Comparison of ENCODE assay signal across 8 cellular contexts in the genomic region with DNA sequence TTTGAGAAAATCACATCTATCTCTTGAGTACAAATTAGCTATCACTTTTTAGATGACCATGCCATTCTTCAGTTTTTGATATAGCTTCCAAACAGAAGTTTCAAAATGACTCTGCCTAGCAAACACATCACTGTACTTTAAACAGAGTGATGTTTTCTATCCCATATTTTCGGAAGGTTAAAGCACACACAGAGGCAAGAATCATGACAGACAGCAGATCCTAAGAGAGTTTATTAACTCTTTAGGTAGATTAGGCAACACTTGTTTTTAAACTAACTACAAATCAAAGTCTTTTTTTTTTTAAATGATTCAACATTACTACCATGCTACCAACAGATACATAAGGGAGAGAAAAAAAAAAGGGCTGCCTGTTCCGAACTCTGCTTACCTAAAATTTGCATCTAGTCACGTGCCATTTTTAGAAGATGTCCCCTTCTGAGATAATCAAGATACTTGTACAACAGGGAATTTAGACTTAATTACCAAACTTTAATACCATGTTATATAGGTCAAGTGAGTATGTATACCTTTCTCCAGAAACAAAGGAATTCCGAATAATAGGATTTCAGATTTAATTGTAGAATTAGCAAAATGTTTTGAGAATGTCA. TPM values are rescaled to one million over a fixed set of nuclear protein-coding genes. Genes with fewer than 3 reads are reported as not detected.
DNase-seq lines count a peak whose midpoint lies in the region; ATAC-seq and TF ChIP-seq lines count a peak whose summit lies in the region.

No MANE protein-coding gene starts in this region.

- WGBS in psoas muscle, 3 donors = 36 to 67% (median 39%) methylated on average over 4 of the region's 4 CpGs

- H3K27me3 ChIP-seq in SJSA1 (replicated peaks) = no peaks in the 10 kb centered on the region
- H3K27me3 ChIP-seq in psoas muscle (ENCODE audit: insufficient read depth in 3 of 3, low read length in 2 of 3) = no peaks in the 10 kb centered on the region

- CTCF ChIA-PET in Calu3 (lab: Charles Lee) = interaction anchor here (0.7 kb wide), 1 partner anchor 58 kb away, joined by 3 read pairs; no protein-coding TSS in a partner anchor

- H3K27me3 Mint-ChIP-seq in Calu3 (ENCODE audit: unreplicated experiment) (no peaks in the 10 kb centered on the region), immature natural killer cell (ENCODE audit: low read depth in 3 of 3) (peaks cover 0 to 15% (median 5%) of the 10 kb centered on the region in 3 donors)

- H3K4me1 Mint-ChIP-seq in Calu3 (ENCODE audit: low read depth, unreplicated experiment) (peaks cover 8% of the 10 kb centered on the region), immature natural killer cell (peaks cover 7 to 19% of the 10 kb centered on the region in 2 donors)

- H3K9me3 Mint-ChIP-seq in Calu3 (ENCODE audit: low read depth, unreplicated experiment) (no peaks in the 10 kb centered on the region), immature natural killer cell (no peaks in the 10 kb centered on the region)

- no peak for DNase-seq in Calu3
- peak in 1 of 2 experiments; percentile 37 for DNase-seq in SJSA1 (ENCODE audit: low read depth in 1 of 2, low spot score in 2 of 2)
- DNase-seq in epithelial cell of proximal tubule (ENCODE audit: low read depth) = no peak
- DNase-seq in psoas muscle = no peak
- DNase-seq in immature natural killer cell = no peak

- H3K4me1 ChIP-seq in SJSA1 (replicated peaks) (peaks cover 36% of the 10 kb centered on the region), psoas muscle (peaks cover 29% of the 10 kb centered on the region)

- H3K36me3 ChIP-seq in SJSA1 (peaks cover 22% of the 10 kb centered on the region), psoas muscle (ENCODE audit: insufficient read depth in 1 of 2, low read depth in 1 of 2) (no peaks in the 10 kb centered on the region)

- TSS peak; percentile 27 for BruUV-seq in Calu3 (replicated peaks; lab: Mats Ljungman, UMichigan)

- no peaks in the 10 kb centered on the region for H3K9me3 ChIP-seq in SJSA1 (replicated peaks)
- no peaks in the 10 kb centered on the region for H3K9me3 ChIP-seq in psoas muscle

- H3K4me3 Mint-ChIP-seq in Calu3 (ENCODE audit: low read depth, unreplicated experiment) (no peak overlapping the region), immature natural killer cell (peak overlapping the region in 1 of 5 donors; percentile 22)

- H3K27ac Mint-ChIP-seq in Calu3 (ENCODE audit: unreplicated experiment) (no peak overlapping the region), immature natural killer cell (no peak overlapping the region)

- TF ChIP-seq CTCF in Calu3 (IDR thresholded peaks at IDR 0.05; ENCODE audit: unreplicated experiment) (no peak), epithelial cell of proximal tubule (conservative IDR thresholded peaks at IDR 0.05; ENCODE audit: low read depth, low read length) (no peak), psoas muscle (IDR thresholded peaks at IDR 0.05) (no peak)

- H3K27ac ChIP-seq in SJSA1 (peak overlapping the region; percentile 97), psoas muscle (peak overlapping the region; percentile 94)

- H3K4me3 ChIP-seq in SJSA1 (peak overlapping the region; percentile 85), epithelial cell of proximal tubule (ENCODE audit: low read depth, low read length) (peak overlapping the region; percentile 87), psoas muscle (peak overlapping the region; percentile 87)

- ATAC-seq in psoas muscle (no peak), GM18873 (IDR thresholded peaks at IDR 0.05; ENCODE audit: low FRiP score, unreplicated experiment) (no peak), GM21423 (IDR thresholded peaks at IDR 0.05; ENCODE audit: unreplicated experiment) (no peak), GM21526 (IDR thresholded peaks at IDR 0.05; ENCODE audit: low FRiP score, unreplicated experiment) (no peak)

- H3K36me3 Mint-ChIP-seq in Calu3 (ENCODE audit: insufficient read depth, unreplicated experiment) = peaks cover 27% of the 10 kb centered on the region
- no peaks in the 10 kb centered on the region for H3K36me3 Mint-ChIP-seq in immature natural killer cell

- intact Hi-C loops in Calu3 (cut with micrococcal nuclease; ENCODE audit: unreplicated experiment) = loop anchor here (5.0 to 10.0 kb wide), 2 partner anchors 74 to 154 kb away; no protein-coding TSS in a partner anchor
- intact Hi-C loops in psoas muscle (cut with DNase I) = loop anchor here in 1 of 2 donors (10.0 kb wide), 1 partner anchor 166 kb away; no protein-coding TSS in a partner anchor

RNA-seq across cellular contexts. Expression of a gene that starts 2.7 kb away (rescaled TPM):
- total RNA-seq in Calu3 (2022) (57.9 and 61.9 TPM in 2 replicates), epithelial cell of proximal tubule (54.7 and 54.8 TPM in 2 replicates), psoas muscle (10 to 100 TPM; 23.1 to 36.4 (median 24.9) TPM)
- total RNA-seq in SJSA1 (2014; rRNA removed; shearing (Covaris generic)) = 79.2 and 111 TPM in 2 replicates
- polyA plus RNA-seq in psoas muscle (10 to 100 TPM in 2 of 3 donors, 1 to 10 TPM in 1; 8.4 to 43.2 (median 16.6) TPM), immature natural killer cell (100 to 1,000 TPM in 1 of 3 donors, 10 to 100 TPM in 2; 80.0 to 172 (median 81.9) TPM)
